Comparison of ENCODE assay signal across 17 cellular contexts in genomic region chr15:66650433-66650832, GRCh38. TPM values are rescaled to one million over a fixed set of nuclear protein-coding genes. Genes with fewer than 3 reads are reported as not detected.
DNase-seq lines count a peak whose midpoint lies in the region; ATAC-seq and TF ChIP-seq lines count a peak whose summit lies in the region.
"Had no signal": no experiment of that assay in that cellular context is flagged by ENCODE, and none has a peak within 500 bp of the region (broad histone marks: within the 10 kb centered on the region; RNA-seq: fewer than 3 reads in every experiment).

No MANE protein-coding gene starts in this region.

- TF ChIP-seq CTCF in SK-N-SH (IDR thresholded peaks at IDR 0.05) (no peak), fibroblast of villous mesenchyme (IDR thresholded peaks at IDR 0.05; ENCODE audit: insufficient read depth, low read depth, low read length) (no peak), lung (IDR thresholded peaks at IDR 0.05; ENCODE audit: control extremely low read depth, extremely low read depth) (no peak), upper lobe of right lung (IDR thresholded peaks at IDR 0.05) (no peak)
- no peak for TF ChIP-seq CTCF in CD4-positive, alpha-beta T cell (IDR thresholded peaks at IDR 0.05)

- no peaks in the 10 kb centered on the region for H3K79me2 ChIP-seq in SK-N-SH (ENCODE audit: insufficient read depth)

- H3K27ac ChIP-seq in SK-N-SH (ENCODE audit: low read depth in 2 of 2, low read length in 1 of 2) (no peak overlapping the region), lung (ENCODE audit: low read depth in 1 of 2, low read length in 1 of 2) (peak overlapping the region in 1 of 2 donors; percentile 61), upper lobe of right lung (peak overlapping the region; percentile 24)
- no peak overlapping the region for H3K27ac ChIP-seq in CD4-positive, alpha-beta T cell (ENCODE audit: low read depth, low read length)
- H3K27ac ChIP-seq: 22Rv1, neural progenitor cell had no signal

- no peaks in the 10 kb centered on the region for H3K27me3 ChIP-seq in SK-N-SH (ENCODE audit: insufficient read depth)
- H3K27me3 ChIP-seq in lung (ENCODE audit: control insufficient read depth, insufficient read depth) = no peaks in the 10 kb centered on the region
- no peaks in the 10 kb centered on the region for H3K27me3 ChIP-seq in upper lobe of right lung
- H3K27me3 ChIP-seq in CD4-positive, alpha-beta T cell (ENCODE audit: control insufficient read depth, insufficient read depth, low read length) = no peaks in the 10 kb centered on the region
- H3K27me3 ChIP-seq: neural progenitor cell had no signal

- H2AFZ ChIP-seq in SK-N-SH (ENCODE audit: low read depth) = no peak overlapping the region
- H2AFZ ChIP-seq: neural progenitor cell had no signal

- no peak overlapping the region for H3K4me3 ChIP-seq in SK-N-SH (ENCODE audit: low read depth in 2 of 2, low read length in 1 of 2)
- H3K4me3 ChIP-seq in fibroblast of villous mesenchyme (ENCODE audit: low read depth, low read length) = no peak overlapping the region
- H3K4me3 ChIP-seq in lung = no peak overlapping the region
- no peak overlapping the region for H3K4me3 ChIP-seq in upper lobe of right lung
- H3K4me3 ChIP-seq: neural progenitor cell had no signal

- H3K36me3 Mint-ChIP-seq in CD4-positive, alpha-beta T cell (ENCODE audit: low read depth) = no peaks in the 10 kb centered on the region
- no peaks in the 10 kb centered on the region for H3K36me3 Mint-ChIP-seq in activated naive CD8-positive, alpha-beta T cell treated with anti-CD3 and anti-CD28 coated beads, Interleukin-2, amount 50 U/mL, for 24 hours (ENCODE audit: low read depth)
- H3K36me3 Mint-ChIP-seq: neural progenitor cell had no signal

- no peak for TF ChIP-seq RAD21 in SK-N-SH (IDR thresholded peaks at IDR 0.05; ENCODE audit: low read length)

- H3K27me3 Mint-ChIP-seq in CD4-positive, alpha-beta T cell = peaks cover 2% of the 10 kb centered on the region
- peaks cover 6% of the 10 kb centered on the region for H3K27me3 Mint-ChIP-seq in activated naive CD8-positive, alpha-beta T cell treated with anti-CD3 and anti-CD28 coated beads, Interleukin-2, amount 50 U/mL, for 24 hours

- ATAC-seq in SK-N-SH treated with all-trans-retinoic acid at 6 μM for 48 hours = peak; percentile 21; the same call in 1 of the 3 replicates
- ATAC-seq in lung (ENCODE audit: insufficient read depth, low FRiP score) = peak; percentile 43
- peak; percentile 87 for ATAC-seq in upper lobe of right lung
- no peak for ATAC-seq in CD4-positive, alpha-beta T cell (ENCODE audit: poor library complexity)
- ATAC-seq in activated naive CD8-positive, alpha-beta T cell treated with anti-CD3 and anti-CD28 coated beads, Interleukin-2, amount 50 U/mL, for 24 hours = no peak

- no peaks in the 10 kb centered on the region for H3K9me3 Mint-ChIP-seq in CD4-positive, alpha-beta T cell
- no peaks in the 10 kb centered on the region for H3K9me3 Mint-ChIP-seq in activated naive CD8-positive, alpha-beta T cell treated with anti-CD3 and anti-CD28 coated beads, Interleukin-2, amount 50 U/mL, for 24 hours
- H3K9me3 Mint-ChIP-seq: neural progenitor cell had no signal

- H3K36me3 ChIP-seq in SK-N-SH (replicated peaks in 1 of 2; ENCODE audit: control insufficient read depth in 1 of 2, insufficient read depth in 2 of 2, low read length in 1 of 2) = no peaks in the 10 kb centered on the region
- no peaks in the 10 kb centered on the region for H3K36me3 ChIP-seq in lung (ENCODE audit: control insufficient read depth in 2 of 2, insufficient read depth in 2 of 2, low read length in 2 of 2)
- no peaks in the 10 kb centered on the region for H3K36me3 ChIP-seq in upper lobe of right lung
- H3K36me3 ChIP-seq: neural progenitor cell had no signal

- CTCF ChIA-PET in SK-N-SH (lab: Yijun Ruan, JAX) = interaction anchor here (1.4 kb wide), 2 partner anchors 11 to 36 kb away, joined by 3 read pairs; no protein-coding TSS in a partner anchor
- CTCF ChIA-PET in CD4-positive, alpha-beta T cell (lab: Charles Lee) = no interaction called here

- H3K4me1 ChIP-seq in SK-N-SH (ENCODE audit: control insufficient read depth in 1 of 2, insufficient read depth in 2 of 2, low read depth in 1 of 2, low read length in 1 of 2) (peaks cover 0 to 15% of the 10 kb centered on the region in 2 experiments; a peak in 1 of 4 replicates), lung (ENCODE audit: control insufficient read depth in 2 of 2, insufficient read depth in 2 of 2, low read length in 2 of 2) (peaks cover 0 to 10% of the 10 kb centered on the region in 2 donors), upper lobe of right lung (peaks cover 41% of the 10 kb centered on the region)

- H4K20me1 ChIP-seq in SK-N-SH (ENCODE audit: insufficient read depth) = no peaks in the 10 kb centered on the region

- POLR2A ChIA-PET in SK-N-SH (lab: Yijun Ruan, JAX) = no interaction called here
- POLR2A ChIA-PET in CD4-positive, alpha-beta T cell (lab: Charles Lee) = no interaction called here

- no peak overlapping the region for H3K27ac Mint-ChIP-seq in CD4-positive, alpha-beta T cell
- H3K27ac Mint-ChIP-seq in activated naive CD8-positive, alpha-beta T cell treated with anti-CD3 and anti-CD28 coated beads, Interleukin-2, amount 50 U/mL, for 24 hours = no peak overlapping the region

- no peak for DNase-seq in SK-N-SH
- DNase-seq in fibroblast of villous mesenchyme (ENCODE audit: low read depth) = peak; percentile 45
- DNase-seq in lung (ENCODE audit: low spot score) = peak; percentile 48
- DNase-seq in upper lobe of right lung = peak; percentile 82
- no peak for DNase-seq in CD4-positive, alpha-beta T cell
- no peak for DNase-seq in activated naive CD8-positive, alpha-beta T cell treated with anti-CD3 and anti-CD28 coated beads, Interleukin-2, amount 50 U/mL, for 24 hours
- no peak for DNase-seq in DMS53 treated with DMSO at 0.1 percent for 48 hours (lab: John Stamatoyannopoulos, UW; ENCODE audit: unreplicated experiment)
- DNase-seq: activated CD8-positive, alpha-beta memory T cell treated with anti-CD3 and anti-CD28 coated beads for 24 hours; activated effector memory CD4-positive, alpha-beta T cell treated with Interleukin-2 at 50 U/mL for 16 hours; COR-L47; effector CD4-positive, alpha-beta T cell; NCI-H146; NCI-H69; T1000 had no signal

- peaks cover 1% of the 10 kb centered on the region for H3K4me1 Mint-ChIP-seq in CD4-positive, alpha-beta T cell (ENCODE audit: low read depth)
- peaks cover 5% of the 10 kb centered on the region for H3K4me1 Mint-ChIP-seq in activated naive CD8-positive, alpha-beta T cell treated with anti-CD3 and anti-CD28 coated beads, Interleukin-2, amount 50 U/mL, for 24 hours

- H3K9me3 ChIP-seq in SK-N-SH (no peaks in the 10 kb centered on the region), lung (ENCODE audit: control insufficient read depth in 2 of 2, insufficient read depth in 1 of 2, low read length in 1 of 2) (peaks cover 0 to 3% of the 10 kb centered on the region in 2 donors), upper lobe of right lung (no peaks in the 10 kb centered on the region)
- H3K9me3 ChIP-seq in CD4-positive, alpha-beta T cell (ENCODE audit: control insufficient read depth, low read length) = no peaks in the 10 kb centered on the region

- H3K9ac ChIP-seq in SK-N-SH = no peak overlapping the region
- H3K9ac ChIP-seq: neural progenitor cell had no signal

- H3F3A ChIP-seq in SK-N-SH (replicated peaks; ENCODE audit: insufficient read depth) = no peaks in the 10 kb centered on the region

- no peak overlapping the region for H3K4me2 ChIP-seq in SK-N-SH
- H3K4me2 ChIP-seq: neural progenitor cell had no signal

- WGBS in SK-N-SH (ENCODE audit: low lambda C conversion rate) = 74% methylated on average over 5 of the region's 5 CpGs
- WGBS in lung, 2 donors = 64 to 89% methylated on average over 5 of the region's 5 CpGs

- H3K9me2 ChIP-seq in SK-N-SH = no peaks in the 10 kb centered on the region

- no peak for TF ChIP-seq EP300 in SK-N-SH (IDR thresholded peaks at IDR 0.05; ENCODE audit: borderline replicate concordance in 1 of 2, low read depth in 1 of 2, low read length in 1 of 2)

- no peak overlapping the region for H3K4me3 Mint-ChIP-seq in CD4-positive, alpha-beta T cell
- no peak overlapping the region for H3K4me3 Mint-ChIP-seq in activated naive CD8-positive, alpha-beta T cell treated with anti-CD3 and anti-CD28 coated beads, Interleukin-2, amount 50 U/mL, for 24 hours
- H3K4me3 Mint-ChIP-seq: neural progenitor cell had no signal

- intact Hi-C loops in upper lobe of right lung (cut with DNase I) = no loop called here
- intact Hi-C loops in CD4-positive, alpha-beta T cell (cut with DNase I, micrococcal nuclease) = no loop called here

TF ChIP-seq in SK-N-SH treated with all-trans-retinoic acid at 6 μM for 48 hours, 23 proteins besides CTCF, POLR2A, EP300 and RAD21 (continues in another document):
- no peak for TF ChIP-seq CREB5 (CRISPR knock-in tag; IDR thresholded peaks at IDR 0.05; ENCODE audit: low read depth)
- no peak for TF ChIP-seq ISL1 (CRISPR knock-in tag; IDR thresholded peaks at IDR 0.05)

TF ChIP-seq in SK-N-SH, 30 proteins besides CTCF, POLR2A, EP300 and RAD21 (continues in another document):
- no peak for TF ChIP-seq TCF12 (IDR thresholded peaks at IDR 0.05)
- no peak for TF ChIP-seq FOXJ3 (CRISPR knock-in tag; IDR thresholded peaks at IDR 0.05)
- no peak for TF ChIP-seq ELF1 (IDR thresholded peaks at IDR 0.05)

RNA-seq across cellular contexts. Expression of gene SMAD6, which starts 51.6 kb away (rescaled TPM):
- polyA plus RNA-seq in SK-N-SH (2012; rRNA removed) (3.8 and 4.5 TPM in 2 replicates), lung (10 to 100 TPM; 24.2 to 56.0 TPM)
- polyA plus RNA-seq in SK-N-SH (2012; cell fraction: cytosol; rRNA removed) = 2.1 and 3.6 TPM in 2 replicates
- polyA plus RNA-seq in SK-N-SH (2012; cell fraction: nucleus; rRNA removed) = 16.1 and 18.7 TPM in 2 replicates
- total RNA-seq in fibroblast of villous mesenchyme (3.0 and 3.5 TPM in 2 replicates), lung (10 to 100 TPM; 62.3 to 67.9 TPM), upper lobe of right lung (167 TPM)
- under 1 TPM; 0.59 to 0.69 TPM for total RNA-seq in CD4-positive, alpha-beta T cell

Comparison
In these comparisons a context has a peak if more than half of its experiments do, and no peak if none do; other contexts are left out.
1. ATAC-seq: peak in SK-N-SH treated with all-trans-retinoic acid at 6 μM for 48 hours (single experiment), lung (single experiment) and upper lobe of right lung (single experiment); none in CD4-positive, alpha-beta T cell (single experiment) and activated naive CD8-positive, alpha-beta T cell treated with anti-CD3 and anti-CD28 coated beads, Interleukin-2, amount 50 U/mL, for 24 hours (single experiment).
2. DNase-seq: peak in fibroblast of villous mesenchyme (single experiment), lung (single experiment) and upper lobe of right lung (single experiment); none in SK-N-SH (single experiment), CD4-positive, alpha-beta T cell (0 of 10), activated naive CD8-positive, alpha-beta T cell treated with anti-CD3 and anti-CD28 coated beads, Interleukin-2, amount 50 U/mL, for 24 hours (single experiment) and DMS53 treated with DMSO at 0.1 percent for 48 hours (single experiment).
3. RNA of gene SMAD6, which starts 51.6 kb away (total RNA-seq): 167 TPM in upper lobe of right lung (single experiment) and 62.3 to 67.9 TPM in lung; 3.0 to 3.5 TPM in fibroblast of villous mesenchyme and 0.59 to 0.69 TPM in CD4-positive, alpha-beta T cell; every median in the first group is over 10 times any median in the second.